In the genomic region with DNA sequence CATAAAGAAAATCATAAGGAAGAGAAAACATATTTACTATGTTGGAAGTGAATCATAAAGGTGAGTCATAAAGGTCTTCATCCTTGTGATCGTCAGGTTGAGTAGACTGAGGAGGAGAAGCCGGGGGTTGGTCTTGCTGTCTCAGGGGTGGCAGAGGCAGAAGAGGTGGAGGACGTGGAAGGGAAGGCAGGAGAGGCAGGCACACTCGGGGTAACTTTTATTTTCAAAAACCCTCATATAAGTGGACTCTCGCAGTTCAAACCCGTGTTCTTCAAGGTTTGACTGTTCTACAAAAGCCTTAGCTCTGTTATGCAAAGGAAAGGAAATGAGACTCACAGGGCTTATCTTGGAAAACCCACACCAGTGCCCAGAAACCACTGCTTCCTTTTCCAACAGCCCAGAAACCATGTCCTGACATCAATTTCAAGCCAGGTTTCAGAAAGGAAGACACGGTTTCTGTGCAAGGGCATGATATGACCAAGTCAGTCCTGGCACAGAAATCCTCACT, we compare ENCODE assay signal across 11 cellular contexts. TPM values are rescaled to one million over a fixed set of nuclear protein-coding genes. Genes with fewer than 3 reads are reported as not detected.
DNase-seq lines count a peak whose midpoint lies in the region; ATAC-seq, FAIRE-seq and TF ChIP-seq lines count a peak whose summit lies in the region.
"Had no signal": no experiment of that assay in that cellular context is flagged by ENCODE, and none has a peak within 500 bp of the region (broad histone marks: within the 10 kb centered on the region; RNA-seq: fewer than 3 reads in every experiment).

No MANE protein-coding gene starts in this region.

- no peak for TF ChIP-seq EP300 in A549 (IDR thresholded peaks at IDR 0.05)

- TF ChIP-seq POLR2A in A549 (IDR thresholded peaks at IDR 0.05; ENCODE audit: low read length): no peak

- no peaks in the 10 kb centered on the region for H3K27me3 ChIP-seq in endodermal cell (ENCODE audit: control insufficient read depth, insufficient read depth, low read length, poor library complexity, severe bottlenecking)

- no peaks in the 10 kb centered on the region for H3K36me3 ChIP-seq in endodermal cell (ENCODE audit: control insufficient read depth, insufficient read depth, low read length)
- H3K36me3 ChIP-seq: thoracic aorta had no signal

- no peak overlapping the region for H3K9ac ChIP-seq in endodermal cell (ENCODE audit: extremely low read depth, low read length, poor library complexity, severe bottlenecking)

- TF ChIP-seq CTCF in A549 (IDR thresholded peaks at IDR 0.05) (no peak), endodermal cell (conservative IDR thresholded peaks at IDR 0.05) (no peak)

- H3K9me3 ChIP-seq in A549 (no peaks in the 10 kb centered on the region), endodermal cell (ENCODE audit: control insufficient read depth, low read length) (no peaks in the 10 kb centered on the region)
- H3K9me3 ChIP-seq: thoracic aorta had no signal

- H3K9me3 Mint-ChIP-seq in endodermal cell: no peaks in the 10 kb centered on the region

- 40% methylated on average over 7 of the region's 7 CpGs for WGBS in A549 (ENCODE audit: missing lambda C conversion rate)
- WGBS in endodermal cell (ENCODE audit: insufficient coverage in 1 of 2, insufficient read length in 1 of 2), 2 experiments: 76 to 88% methylated on average over 4 to 7 of the region's 7 CpGs

- peaks cover 35% of the 10 kb centered on the region for H3K4me1 ChIP-seq in A549
- H3K4me1 ChIP-seq in endodermal cell (ENCODE audit: control insufficient read depth, insufficient read depth, low read length): no peaks in the 10 kb centered on the region

- TF ChIP-seq RAD21 in A549 (conservative IDR thresholded peaks at IDR 0.05 in 1 of 2, IDR thresholded peaks at IDR 0.05 in 1 of 2): no peak

- no peak overlapping the region for H3K4me3 ChIP-seq in A549
- H3K4me3 ChIP-seq in endodermal cell (ENCODE audit: low read length): no peak overlapping the region
- H3K4me3 ChIP-seq: thoracic aorta had no signal

- peaks cover 19% of the 10 kb centered on the region for H3K4me1 Mint-ChIP-seq in endodermal cell

- ATAC-seq in A549 (peak in 1 of 2 experiments; percentile 59; a peak in 3 of 6 replicates), esophagus mucosa (peak; percentile 72)

- H3K4me2 ChIP-seq in A549: peak overlapping the region; percentile 57

- H3K27ac ChIP-seq in A549 (peak overlapping the region; percentile 2 to 73; a peak in 3 of 6 replicates), endodermal cell (ENCODE audit: low read depth, low read length) (no peak overlapping the region)
- H3K27ac ChIP-seq: thoracic aorta had no signal

- no peaks in the 10 kb centered on the region for H3K36me3 Mint-ChIP-seq in endodermal cell (ENCODE audit: low read depth)

- H3K27ac Mint-ChIP-seq in endodermal cell: no peak overlapping the region

- DNase-seq in A549 (ENCODE audit: low read depth in 1 of 2, low spot score in 1 of 2) (peak in 1 of 2 experiments; percentile 39), HT1080 (ENCODE audit: low read depth) (peak; percentile 90), endodermal cell (no peak), pons (ENCODE audit: low spot score) (no peak), NCI-H524 (lab: John Stamatoyannopoulos, UW) (no peak), epidermal melanocyte (ENCODE audit: insufficient read length, low spot score) (no peak)
- peak; percentile 53 for DNase-seq in activated CD4-positive, alpha-beta T cell treated with anti-CD3 and anti-CD28 coated beads for 48 hours
- DNase-seq: C1 segment of cervical spinal cord, RPMI8226 had no signal

- no peak overlapping the region for H3K4me3 Mint-ChIP-seq in endodermal cell

- CTCF ChIA-PET in A549 (lab: Yijun Ruan, JAX): interaction anchor here (1.3 to 1.7 kb wide), 5 partner anchors 16 to 192 kb away, joined by 3 to 4 read pairs (median 4); a partner anchor contains a TSS

- POLR2A ChIA-PET in A549 (lab: Yijun Ruan, JAX): no interaction called here

- no peak for FAIRE-seq in A549 (lab: Jason Lieb, UNC)

- no peaks in the 10 kb centered on the region for H3K27me3 Mint-ChIP-seq in endodermal cell (ENCODE audit: insufficient read depth)

TF ChIP-seq in A549, 52 proteins besides CTCF, POLR2A, EP300 and RAD21:
- TF ChIP-seq HEYL (CRISPR knock-in tag; IDR thresholded peaks at IDR 0.05) (no peak), POLR2AphosphoS2 (conservative IDR thresholded peaks at IDR 0.05; ENCODE audit: low read length) (no peak), FOSL2 (IDR thresholded peaks at IDR 0.05) (peak; percentile 47; the same call in 1 of the 2 replicates), FOSL2 (CRISPR knock-in tag; IDR thresholded peaks at IDR 0.05) (peak; percentile 76), JUNB (IDR thresholded peaks at IDR 0.05) (peak; percentile 35; the same call in 1 of the 2 replicates)

RNA-seq across cellular contexts. Expression of a gene that starts 14.0 kb away (rescaled TPM):
- polyA plus RNA-seq in A549 (2011; rRNA removed) (0.22 and 0.28 TPM in 2 replicates), A549 (2017; fragmentation: RNase III; extraction: RNeasy Plus Mini Kit Qiagen cat#74134 plus additional on column Dnase treatment) (0.08 to 0.14 TPM (median 0.11 TPM) in 3 replicates)
- polyA plus RNA-seq in A549 (2012; cell fraction: cytosol; rRNA removed): 0.12 and 0.13 TPM in 2 replicates
- polyA plus RNA-seq in A549 (2012; cell fraction: nucleus; rRNA removed): 0.12 and 0.39 TPM in 2 replicates
- not detected in 2 replicates for polyA minus RNA-seq in A549 (2011; rRNA and poly(A)+ RNA removed)
- total RNA-seq in HT1080 (2014; rRNA removed; shearing (Covaris generic)): 0.35 and 0.37 TPM in 2 replicates
- 0.45 TPM in 1 of 2 replicates, not detected in the other for polyA plus RNA-seq in HT1080 (2015; cell fraction: cytosol; rRNA removed)
- polyA plus RNA-seq in HT1080 (2015; cell fraction: nucleus; rRNA removed): 2.9 and 3.3 TPM in 2 replicates
- total RNA-seq in esophagus mucosa (0.76 TPM), endodermal cell (1 to 10 TPM in 1 of 2 donors, under 1 TPM in 1; 0.31 to 1.0 TPM)
- not detected for polyA plus RNA-seq in endodermal cell (2013, experiment 1 of 2)
- polyA plus RNA-seq in endodermal cell (2013, experiment 2 of 2): not detected
- total RNA-seq: thoracic aorta had no signal

Comparison
In these comparisons a context has a peak if more than half of its experiments do, and no peak if none do; other contexts are left out.
1. DNase-seq: peak in HT1080 (single experiment) and activated CD4-positive, alpha-beta T cell treated with anti-CD3 and anti-CD28 coated beads for 48 hours (single experiment); none in endodermal cell (single experiment), pons (single experiment), NCI-H524 (0 of 2) and epidermal melanocyte (single experiment).